Comparison of ENCODE assay signal across 12 cellular contexts in the genomic region with DNA sequence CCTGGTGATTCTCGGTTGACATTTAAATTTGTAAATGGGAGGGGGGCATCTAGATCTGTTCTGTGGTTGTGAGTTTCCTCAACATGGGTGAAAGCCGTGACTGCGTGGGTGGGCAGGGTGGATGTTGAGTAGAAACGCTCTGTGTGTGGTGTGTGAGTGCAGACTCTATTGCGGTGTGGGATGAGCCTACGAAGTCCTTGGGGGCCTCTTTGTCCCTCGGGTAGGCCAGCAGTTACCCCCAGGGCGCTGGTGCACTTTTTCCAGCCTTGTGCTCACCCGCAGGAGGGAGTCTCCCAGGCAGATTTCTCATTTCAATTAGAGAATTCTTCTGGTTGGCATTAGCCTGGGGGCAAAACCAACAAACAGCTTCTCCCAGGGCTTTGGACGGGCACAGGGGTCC. TPM values are rescaled to one million over a fixed set of nuclear protein-coding genes. Genes with fewer than 3 reads are reported as not detected.
DNase-seq lines count a peak whose midpoint lies in the region; ATAC-seq and TF ChIP-seq lines count a peak whose summit lies in the region.
"Had no signal": no experiment of that assay in that cellular context is flagged by ENCODE, and none has a peak within 500 bp of the region (broad histone marks: within the 10 kb centered on the region; RNA-seq: fewer than 3 reads in every experiment).

No MANE protein-coding gene starts in this region.

- no peak overlapping the region for H2AFZ ChIP-seq in mesenchymal stem cell (ENCODE audit: low read depth, low read length)

- DNase-seq in activated naive CD4-positive, alpha-beta T cell treated with Interleukin-2 at 50 U/mL for 16 hours = peak; percentile 65
- no peak for DNase-seq in activated naive CD4-positive, alpha-beta T cell treated with anti-CD3 and anti-CD28 coated beads, Interleukin-2, amount 10 ng/mL, durations not matched to agents 7 days and 5 days
- peak; percentile 31 to 62 for DNase-seq in activated CD4-positive, alpha-beta T cell treated with anti-CD3 and anti-CD28 coated beads, Interleukin-2, amount 50 U/mL, for 24 hours (ENCODE audit: low read depth in 1 of 2, low spot score in 1 of 2)
- no peak for DNase-seq in mesenchymal stem cell
- DNase-seq in upper lobe of right lung = peak; percentile 37
- DNase-seq in tibial nerve (ENCODE audit: low spot score in 2 of 2) = no peak
- DNase-seq in midbrain (lab: John Stamatoyannopoulos, UW) = no peak
- DNase-seq: BE2C, kidney glomerular epithelial cell, NCI-H2227 treated with DMSO at 0.1 percent for 48 hours had no signal

- H3K9ac ChIP-seq in mesenchymal stem cell (ENCODE audit: low read length) = peak overlapping the region; percentile 11

- CTCF ChIA-PET in activated naive CD4-positive, alpha-beta T cell treated with anti-CD3 and anti-CD28 coated beads, Interleukin-2, amount 10 ng/mL, durations not matched to agents 7 days and 5 days (lab: Charles Lee) = interaction anchor here (0.8 to 2.0 kb wide), 5 partner anchors 10 to 175 kb away, joined by 3 to 9 read pairs (median 4); no protein-coding TSS in a partner anchor

- H3K18ac ChIP-seq in mesenchymal stem cell (ENCODE audit: low read depth in 1 of 2, low read length in 2 of 2) = peak overlapping the region; percentile 13 to 16

- no peak overlapping the region for H2BK15ac ChIP-seq in mesenchymal stem cell (ENCODE audit: low read depth, poor library complexity, severe bottlenecking)

- H3K4me2 ChIP-seq in mesenchymal stem cell (ENCODE audit: low read length, poor library complexity, severe bottlenecking) = no peak overlapping the region

- H3K23ac ChIP-seq in mesenchymal stem cell (ENCODE audit: low read length in 2 of 2) = no peak overlapping the region

- no peaks in the 10 kb centered on the region for H3K4me1 ChIP-seq in mesenchymal stem cell (ENCODE audit: control insufficient read depth, insufficient read depth, low read depth, low read length)
- H3K4me1 ChIP-seq in upper lobe of right lung = peaks cover 9% of the 10 kb centered on the region
- H3K4me1 ChIP-seq in tibial nerve = no peaks in the 10 kb centered on the region

- H3K36me3 Mint-ChIP-seq in activated naive CD4-positive, alpha-beta T cell treated with anti-CD3 and anti-CD28 coated beads, Interleukin-2, amount 10 ng/mL, durations not matched to agents 7 days and 5 days = no peaks in the 10 kb centered on the region
- H3K36me3 Mint-ChIP-seq: WTC11 had no signal

- intact Hi-C loops in upper lobe of right lung (cut with DNase I) = no loop called here

- no peaks in the 10 kb centered on the region for H3K79me1 ChIP-seq in mesenchymal stem cell (replicated peaks; ENCODE audit: low read length, poor library complexity, severe bottlenecking)

- H3K4me1 Mint-ChIP-seq in activated naive CD4-positive, alpha-beta T cell treated with anti-CD3 and anti-CD28 coated beads, Interleukin-2, amount 10 ng/mL, durations not matched to agents 7 days and 5 days = peaks cover 32% of the 10 kb centered on the region

- H3K27ac ChIP-seq in mesenchymal stem cell (ENCODE audit: low read length, poor library complexity, severe bottlenecking) = no peak overlapping the region
- no peak overlapping the region for H3K27ac ChIP-seq in upper lobe of right lung
- H3K27ac ChIP-seq in tibial nerve = no peak overlapping the region

- H4K8ac ChIP-seq in mesenchymal stem cell (ENCODE audit: low read length) = peak overlapping the region; percentile 27

- no peak overlapping the region for H2BK5ac ChIP-seq in mesenchymal stem cell (ENCODE audit: low read depth, low read length, poor library complexity, severe bottlenecking)

- no peak overlapping the region for H2BK12ac ChIP-seq in mesenchymal stem cell (ENCODE audit: low read length in 2 of 2)

- H2BK120ac ChIP-seq in mesenchymal stem cell (ENCODE audit: low read depth, low read length) = no peak overlapping the region

- no peak for TF ChIP-seq POLR2A in tibial nerve (IDR thresholded peaks at IDR 0.05)

- H3K36me3 ChIP-seq in mesenchymal stem cell (ENCODE audit: control insufficient read depth in 1 of 2, insufficient read depth in 2 of 2, low read depth in 1 of 2, low read length in 2 of 2) = no peaks in the 10 kb centered on the region
- no peaks in the 10 kb centered on the region for H3K36me3 ChIP-seq in upper lobe of right lung
- H3K36me3 ChIP-seq in tibial nerve = no peaks in the 10 kb centered on the region
- H3K36me3 ChIP-seq: BE2C had no signal

- TF ChIP-seq EP300 in tibial nerve (IDR thresholded peaks at IDR 0.05) = no peak

- H2AK5ac ChIP-seq in mesenchymal stem cell (ENCODE audit: low read length, severe bottlenecking) = no peak overlapping the region

- H3K27ac Mint-ChIP-seq in activated naive CD4-positive, alpha-beta T cell treated with anti-CD3 and anti-CD28 coated beads, Interleukin-2, amount 10 ng/mL, durations not matched to agents 7 days and 5 days = no peak overlapping the region
- H3K27ac Mint-ChIP-seq: WTC11 had no signal

- ATAC-seq in upper lobe of right lung = no peak
- no peak for ATAC-seq in HG03108 (IDR thresholded peaks at IDR 0.05; ENCODE audit: unreplicated experiment)

- 84% methylated on average over 10 of the region's 10 CpGs for whole genome bisulfite sequencing in mesenchymal stem cell
- WGBS in tibial nerve, 2 donors = 52 to 55% methylated on average over 10 of the region's 10 CpGs

- H4K91ac ChIP-seq in mesenchymal stem cell (ENCODE audit: low read length) = no peak overlapping the region

- no peak overlapping the region for H3K14ac ChIP-seq in mesenchymal stem cell (ENCODE audit: low read length in 2 of 2)

- H3K9me3 Mint-ChIP-seq in activated naive CD4-positive, alpha-beta T cell treated with anti-CD3 and anti-CD28 coated beads, Interleukin-2, amount 10 ng/mL, durations not matched to agents 7 days and 5 days = no peaks in the 10 kb centered on the region
- H3K9me3 Mint-ChIP-seq: WTC11 had no signal

- no peak for TF ChIP-seq CTCF in upper lobe of right lung (IDR thresholded peaks at IDR 0.05)
- TF ChIP-seq CTCF in tibial nerve (IDR thresholded peaks at IDR 0.05) = no peak

- no peak overlapping the region for H3K4me3 Mint-ChIP-seq in activated naive CD4-positive, alpha-beta T cell treated with anti-CD3 and anti-CD28 coated beads, Interleukin-2, amount 10 ng/mL, durations not matched to agents 7 days and 5 days
- H3K4me3 Mint-ChIP-seq: WTC11 had no signal

- H3K4me3 ChIP-seq in mesenchymal stem cell (ENCODE audit: insufficient read depth in 1 of 2, low read depth in 1 of 2, low read length in 2 of 2) = no peak overlapping the region
- H3K4me3 ChIP-seq in upper lobe of right lung = no peak overlapping the region
- no peak overlapping the region for H3K4me3 ChIP-seq in tibial nerve

- peaks cover 6 to 82% of the 10 kb centered on the region in 2 experiments for H3K27me3 ChIP-seq in mesenchymal stem cell (ENCODE audit: control insufficient read depth in 1 of 2, insufficient read depth in 1 of 2, low read length in 2 of 2)
- H3K27me3 ChIP-seq in upper lobe of right lung = peaks cover 4% of the 10 kb centered on the region
- H3K27me3 ChIP-seq in tibial nerve = no peaks in the 10 kb centered on the region
- H3K27me3 ChIP-seq: BE2C had no signal

- H3K27me3 Mint-ChIP-seq in activated naive CD4-positive, alpha-beta T cell treated with anti-CD3 and anti-CD28 coated beads, Interleukin-2, amount 10 ng/mL, durations not matched to agents 7 days and 5 days = peaks cover 74% of the 10 kb centered on the region

- no peak overlapping the region for H3K4ac ChIP-seq in mesenchymal stem cell (ENCODE audit: low read depth in 1 of 2, low read length in 2 of 2)

- H3K9me3 ChIP-seq in mesenchymal stem cell (ENCODE audit: control insufficient read depth, low read length) (no peaks in the 10 kb centered on the region), upper lobe of right lung (no peaks in the 10 kb centered on the region), tibial nerve (no peaks in the 10 kb centered on the region)
- H3K9me3 ChIP-seq: BE2C had no signal

RNA-seq across cellular contexts. Expression of a gene that starts 10.6 kb away (rescaled TPM):
- polyA plus RNA-seq in mesenchymal stem cell (2013, experiment 1 of 2) = 170 TPM
- polyA plus RNA-seq in mesenchymal stem cell (2013, experiment 2 of 2) = 164 TPM
- total RNA-seq in upper lobe of right lung (24.3 TPM), tibial nerve (1 to 10 TPM; 1.3 to 3.3 (median 1.9) TPM)

Comparison
In these comparisons a context has a peak if more than half of its experiments do, and no peak if none do; other contexts are left out.
1. DNase-seq: peak in activated naive CD4-positive, alpha-beta T cell treated with Interleukin-2 at 50 U/mL for 16 hours (single experiment), activated CD4-positive, alpha-beta T cell treated with anti-CD3 and anti-CD28 coated beads, Interleukin-2, amount 50 U/mL, for 24 hours (2 of 2) and upper lobe of right lung (single experiment); none in activated naive CD4-positive, alpha-beta T cell treated with anti-CD3 and anti-CD28 coated beads, Interleukin-2, amount 10 ng/mL, durations not matched to agents 7 days and 5 days (single experiment), mesenchymal stem cell (single experiment), tibial nerve (0 of 2) and midbrain (single experiment).